21 cellular contexts compared by ENCODE assay signal in the genomic region with DNA sequence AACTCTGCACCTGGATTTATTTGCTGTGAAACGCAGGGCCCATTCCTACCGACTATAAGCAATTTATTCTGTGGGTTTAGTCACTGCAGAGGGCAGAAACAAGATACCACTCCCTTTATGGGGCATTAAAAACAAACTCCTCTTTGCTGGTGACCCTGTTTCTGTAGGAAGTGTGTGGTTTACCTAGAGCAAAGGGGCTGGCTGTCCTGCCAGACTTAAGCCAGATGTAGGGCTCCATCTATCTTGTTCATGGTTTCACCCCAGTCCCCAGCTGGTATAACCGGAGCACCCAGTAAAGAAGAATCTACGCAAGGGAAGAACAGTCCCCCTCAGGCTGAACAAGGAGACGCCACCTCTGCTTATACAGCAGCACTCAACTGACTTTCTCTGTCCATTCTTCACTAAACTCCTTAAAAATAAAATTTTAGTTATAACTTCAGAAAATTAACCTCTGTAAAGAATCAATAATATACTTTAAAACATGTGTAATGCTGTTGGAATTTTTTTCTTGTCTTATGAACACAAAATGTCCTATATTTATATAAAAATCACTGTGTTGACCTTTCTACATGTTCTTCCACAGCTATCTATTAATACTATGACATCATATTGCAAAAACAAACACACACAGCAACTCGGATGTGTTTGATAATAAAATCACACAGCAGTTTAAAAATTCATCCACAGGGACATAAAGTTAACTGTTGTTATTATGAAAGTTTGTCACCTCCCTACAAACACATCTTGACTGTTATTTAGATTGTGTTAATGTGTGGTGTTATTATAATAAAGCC.
"Had no signal": no experiment of that assay in that cellular context is flagged by ENCODE, and none has a peak within 500 bp of the region (broad histone marks: within the 10 kb centered on the region; RNA-seq: fewer than 3 reads in every experiment).

No MANE protein-coding gene starts in this region.

- H3K4me1 ChIP-seq: Peyer's patch had no signal

- H3K27ac ChIP-seq: Peyer's patch, RWPE1, SJCRH30, VCaP had no signal

- H3K4me3 Mint-ChIP-seq: activated CD4-positive, alpha-beta memory T cell treated with anti-CD3 and anti-CD28 coated beads, Interleukin-2, amount 10 ng/mL, durations not matched to agents 7 days and 5 days; activated CD4-positive, alpha-beta T cell treated with anti-CD3 and anti-CD28 coated beads for 36 hours; activated naive CD8-positive, alpha-beta T cell treated with anti-CD3 and anti-CD28 coated beads, Interleukin-2, amount 50 U/mL, for 24 hours; brain; central memory CD8-positive, alpha-beta T cell had no signal

- ATAC-seq: activated CD4-positive, alpha-beta T cell treated with anti-CD3 and anti-CD28 coated beads for 36 hours; activated naive CD4-positive, alpha-beta T cell treated with anti-CD3 and anti-CD28 coated beads, Interleukin-2, amount 50 U/mL, for 72 hours; activated naive CD8-positive, alpha-beta T cell treated with anti-CD3 and anti-CD28 coated beads, Interleukin-2, amount 50 U/mL, for 24 hours had no signal

- H3K36me3 Mint-ChIP-seq: activated naive CD4-positive, alpha-beta T cell treated with anti-CD3 and anti-CD28 coated beads, Interleukin-2, amount 50 U/mL, for 72 hours; brain had no signal

- H3K4me3 ChIP-seq: Peyer's patch, SJCRH30 had no signal

- H3K9me3 ChIP-seq: Peyer's patch, SJCRH30, SK-N-SH had no signal

- H3K4me1 Mint-ChIP-seq: activated CD4-positive, alpha-beta memory T cell treated with anti-CD3 and anti-CD28 coated beads, Interleukin-2, amount 10 ng/mL, durations not matched to agents 7 days and 5 days had no signal

- DNase-seq: activated CD4-positive, alpha-beta memory T cell treated with anti-CD3 and anti-CD28 coated beads, Interleukin-2, amount 10 ng/mL, durations not matched to agents 7 days and 5 days; activated CD4-positive, alpha-beta T cell treated with anti-CD3 and anti-CD28 coated beads for 36 hours; activated CD4-positive, alpha-beta T cell treated with anti-CD3 and anti-CD28 coated beads, Interleukin-2, amount 50 U/mL, for 1 hour; activated naive CD4-positive, alpha-beta T cell; activated naive CD8-positive, alpha-beta T cell treated with anti-CD3 and anti-CD28 coated beads, Interleukin-2, amount 50 U/mL, for 24 hours; amygdala; NCI-H1092; NCI-H1417; NCI-H1930; NCI-H510A treated with DMSO at 0.1 percent for 48 hours; NCI-H69; Peyer's patch; Right ventricle myocardium superior; SJCRH30; SK-N-SH; T-helper 1 cell had no signal

- H3K27ac Mint-ChIP-seq: activated CD4-positive, alpha-beta memory T cell treated with anti-CD3 and anti-CD28 coated beads, Interleukin-2, amount 10 ng/mL, durations not matched to agents 7 days and 5 days; activated CD4-positive, alpha-beta T cell treated with anti-CD3 and anti-CD28 coated beads for 36 hours; activated naive CD4-positive, alpha-beta T cell treated with anti-CD3 and anti-CD28 coated beads, Interleukin-2, amount 50 U/mL, for 72 hours; activated naive CD8-positive, alpha-beta T cell treated with anti-CD3 and anti-CD28 coated beads, Interleukin-2, amount 50 U/mL, for 24 hours; brain had no signal

- H3K9me3 Mint-ChIP-seq: activated CD4-positive, alpha-beta memory T cell treated with anti-CD3 and anti-CD28 coated beads, Interleukin-2, amount 10 ng/mL, durations not matched to agents 7 days and 5 days; activated naive CD4-positive, alpha-beta T cell treated with anti-CD3 and anti-CD28 coated beads, Interleukin-2, amount 50 U/mL, for 72 hours; activated naive CD8-positive, alpha-beta T cell treated with anti-CD3 and anti-CD28 coated beads, Interleukin-2, amount 50 U/mL, for 24 hours; brain; central memory CD8-positive, alpha-beta T cell had no signal

- H3K36me3 ChIP-seq: Peyer's patch, SJCRH30 had no signal

- H3K27me3 ChIP-seq: Peyer's patch, SJCRH30 had no signal

- H3K9ac ChIP-seq: SK-N-SH had no signal

- H3K4me2 ChIP-seq: SK-N-SH had no signal
